ENCODE assay signal across 9 cellular contexts in genomic region chr1:244460195-244460594, GRCh38. TPM values are rescaled to one million over a fixed set of nuclear protein-coding genes. Genes with fewer than 3 reads are reported as not detected.
DNase-seq lines count a peak whose midpoint lies in the region; ATAC-seq and TF ChIP-seq lines count a peak whose summit lies in the region.
"Had no signal": no experiment of that assay in that cellular context is flagged by ENCODE, and none has a peak within 500 bp of the region (broad histone marks: within the 10 kb centered on the region; RNA-seq: fewer than 3 reads in every experiment).

No MANE protein-coding gene starts in this region.

- H3K4me3 ChIP-seq in coronary artery: peak overlapping the region; percentile 83
- no peak overlapping the region for H3K4me3 ChIP-seq in uterus

- H3K27me3 ChIP-seq in uterus: no peaks in the 10 kb centered on the region
- H3K27me3 ChIP-seq: SJSA1 had no signal

- no peak for ATAC-seq in stimulated activated naive CD8-positive, alpha-beta T cell treated with anti-CD3 and anti-CD28 coated beads, Interleukin-15, amount 100 ng/mL, for 72 hours
- no peak for ATAC-seq in HG03108 (IDR thresholded peaks at IDR 0.05; ENCODE audit: unreplicated experiment)

- H3K4me3 Mint-ChIP-seq in stimulated activated naive CD8-positive, alpha-beta T cell treated with anti-CD3 and anti-CD28 coated beads, Interleukin-15, amount 100 ng/mL, for 72 hours: peak overlapping the region; percentile 35 to 63

- no peaks in the 10 kb centered on the region for H3K4me1 ChIP-seq in uterus

- H3K9me3 ChIP-seq in uterus: no peaks in the 10 kb centered on the region
- H3K9me3 ChIP-seq: SJSA1 had no signal

- no peak for TF ChIP-seq CTCF in coronary artery (IDR thresholded peaks at IDR 0.05)
- no peak for TF ChIP-seq CTCF in uterus (IDR thresholded peaks at IDR 0.05)

- peaks cover 22% of the 10 kb centered on the region for H3K4me1 Mint-ChIP-seq in stimulated activated naive CD8-positive, alpha-beta T cell treated with anti-CD3 and anti-CD28 coated beads, Interleukin-15, amount 100 ng/mL, for 72 hours

- intact Hi-C loops in uterus (cut with DNase I; ENCODE audit: low total_unique reads): no loop called here

- H3K27ac Mint-ChIP-seq in stimulated activated naive CD8-positive, alpha-beta T cell treated with anti-CD3 and anti-CD28 coated beads, Interleukin-15, amount 100 ng/mL, for 72 hours: peak overlapping the region in 1 of 2 donors; percentile 34

- no peaks in the 10 kb centered on the region for H3K27me3 Mint-ChIP-seq in stimulated activated naive CD8-positive, alpha-beta T cell treated with anti-CD3 and anti-CD28 coated beads, Interleukin-15, amount 100 ng/mL, for 72 hours

- peak; percentile 67 for DNase-seq in activated CD8-positive, alpha-beta memory T cell treated with anti-CD3 and anti-CD28 coated beads for 24 hours
- DNase-seq in activated CD8-positive, alpha-beta memory T cell treated with anti-CD3 and anti-CD28 coated beads, Interleukin-2, amount 50 U/mL, for 48 hours: no peak
- DNase-seq in SHP77 treated with DMSO at 0.1 percent for 48 hours (lab: John Stamatoyannopoulos, UW) (peak; percentile 91), coronary artery (ENCODE audit: low spot score) (no peak), uterus (no peak), NCI-H446 treated with DMSO at 0.1 percent for 48 hours (lab: John Stamatoyannopoulos, UW) (no peak)
- DNase-seq in stimulated activated naive CD8-positive, alpha-beta T cell treated with anti-CD3 and anti-CD28 coated beads, Interleukin-15, amount 100 ng/mL, for 72 hours: peak in 1 of 2 donors; percentile 45

- H3K36me3 ChIP-seq in uterus: no peaks in the 10 kb centered on the region
- H3K36me3 ChIP-seq: SJSA1 had no signal

- no peak overlapping the region for H3K27ac ChIP-seq in coronary artery
- peak overlapping the region in 1 of 2 donors; percentile 86 for H3K27ac ChIP-seq in uterus
- H3K27ac ChIP-seq: SJSA1 had no signal

- no peak for TF ChIP-seq POLR2A in uterus (IDR thresholded peaks at IDR 0.05)

- peaks cover 0 to 4% of the 10 kb centered on the region in 2 donors for H3K9me3 Mint-ChIP-seq in stimulated activated naive CD8-positive, alpha-beta T cell treated with anti-CD3 and anti-CD28 coated beads, Interleukin-15, amount 100 ng/mL, for 72 hours

RNA-seq across cellular contexts. Expression of gene CATSPERE, which starts 0.9 kb away (rescaled TPM):
- 10 to 100 TPM in 1 of 4 donors, 1 to 10 TPM in 3; 2.7 to 16.8 (median 4.3) TPM for total RNA-seq in uterus

RNA-seq across cellular contexts. Expression of gene ADSS2, which starts 8.5 kb away (rescaled TPM):
- 10 to 100 TPM in 3 of 4 donors, 1 to 10 TPM in 1; 8.7 to 51.5 (median 40.4) TPM for total RNA-seq in uterus

Comparison
In these comparisons a context has a peak if more than half of its experiments do, and no peak if none do; other contexts are left out.
1. DNase-seq: peak in activated CD8-positive, alpha-beta memory T cell treated with anti-CD3 and anti-CD28 coated beads for 24 hours (single experiment) and SHP77 treated with DMSO at 0.1 percent for 48 hours (single experiment); none in activated CD8-positive, alpha-beta memory T cell treated with anti-CD3 and anti-CD28 coated beads, Interleukin-2, amount 50 U/mL, for 48 hours (single experiment), coronary artery (single experiment), uterus (0 of 2) and NCI-H446 treated with DMSO at 0.1 percent for 48 hours (single experiment).